14 cellular contexts compared by ENCODE assay signal in the genomic region with DNA sequence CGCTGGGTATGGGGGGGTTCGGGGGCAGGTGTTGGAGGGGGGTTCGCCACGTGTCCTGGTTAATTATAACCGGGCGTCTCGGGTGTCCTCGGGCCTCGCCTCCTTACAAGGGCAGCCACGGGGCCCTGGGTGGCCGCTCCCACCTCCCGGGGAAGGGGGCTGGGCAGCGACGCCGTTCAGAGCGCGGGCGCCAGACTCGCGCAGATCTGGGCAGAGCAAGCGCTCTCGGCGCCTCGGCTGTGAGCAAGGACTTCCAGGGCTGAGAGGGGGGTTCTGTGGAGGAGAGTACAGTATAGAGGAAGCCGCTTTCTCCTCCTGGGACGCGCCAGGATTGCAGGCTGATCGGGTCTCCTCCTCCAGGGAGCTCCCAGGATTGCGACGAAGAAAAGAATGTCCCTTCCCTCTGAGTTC. TPM values are rescaled to one million over a fixed set of nuclear protein-coding genes. Genes with fewer than 3 reads are reported as not detected.
DNase-seq lines count a peak whose midpoint lies in the region; ATAC-seq and TF ChIP-seq lines count a peak whose summit lies in the region.
"Had no signal": no experiment of that assay in that cellular context is flagged by ENCODE, and none has a peak within 500 bp of the region (broad histone marks: within the 10 kb centered on the region; RNA-seq: fewer than 3 reads in every experiment).

No MANE protein-coding gene starts in this region.

- H3K9me3 Mint-ChIP-seq in CD8-positive, alpha-beta memory T cell, result no peaks in the 10 kb centered on the region
- H3K9me3 Mint-ChIP-seq: central memory CD8-positive, alpha-beta T cell; T-helper 1 cell treated with Interleukin-12 subunit alpha and Interleukin-12 subunit beta and Interleukin-4 antibody, amounts not matched to agents 30 μg/mL and 1 μg/mL, for 36 hours had no signal

- no peak overlapping the region for H2BK12ac ChIP-seq in neuronal stem cell (ENCODE audit: low read length)

- H4K20me1 ChIP-seq in BLaER1 treated with 17β-estradiol and CSF1 and Interleukin-3, amounts not matched to agents 10 nM and 100 nM, result peaks cover 0 to 6% (median 0%) of the 10 kb centered on the region in 11 experiments; a peak in 1 of 22 replicates

- peaks cover 13 to 47% (median 38%) of the 10 kb centered on the region in 10 experiments; a peak in 19 of 20 replicates for H3K4me1 ChIP-seq in BLaER1 treated with 17β-estradiol and CSF1 and Interleukin-3, amounts not matched to agents 10 nM and 100 nM
- H3K4me1 ChIP-seq in SJCRH30, result peaks cover 21% of the 10 kb centered on the region
- H3K4me1 ChIP-seq in heart left ventricle, result peaks cover 0 to 26% (median 10%) of the 10 kb centered on the region in 12 donors
- H3K4me1 ChIP-seq in neuronal stem cell (ENCODE audit: control insufficient read depth in 2 of 2, insufficient read depth in 1 of 2, low read depth in 1 of 2, low read length in 2 of 2), result peaks cover 13 to 14% of the 10 kb centered on the region in 2 donors
- no peaks in the 10 kb centered on the region for H3K4me1 ChIP-seq in CD8-positive, alpha-beta memory T cell (ENCODE audit: insufficient read depth, low read length)

- no peak overlapping the region for H3K4ac ChIP-seq in neuronal stem cell (ENCODE audit: low read length)

- peak overlapping the region; percentile 93 for H3K18ac ChIP-seq in neuronal stem cell (ENCODE audit: low read length)

- 1 to 4% (median 2%) methylated on average over 13 to 30 of the region's 30 CpGs for WGBS in heart left ventricle, 4 donors
- no CpG with 5 or more reads among the region's 30 CpGs for WGBS in neuronal stem cell (ENCODE audit: extremely low coverage in 2 of 2, insufficient read length in 2 of 2, insufficient replicate concordance in 1 of 2), 2 donors

- intact Hi-C loops in heart left ventricle (cut with DNase I), result loop anchor here in 1 of 10 donors (5.0 kb wide), 1 partner anchor 71 kb away; a partner anchor contains a TSS

- H3K4me2 ChIP-seq in BLaER1 treated with 17β-estradiol and CSF1 and Interleukin-3, amounts not matched to agents 10 nM and 100 nM, result peak overlapping the region; percentile 52 to 95 (median 83)
- peak overlapping the region; percentile 78 for H3K4me2 ChIP-seq in neuronal stem cell (ENCODE audit: insufficient read depth, low read length, poor library complexity, severe bottlenecking)

- no peak overlapping the region for H2BK120ac ChIP-seq in neuronal stem cell (ENCODE audit: low read depth, low read length)

- no peak for TF ChIP-seq CTCF in heart left ventricle (IDR thresholded peaks at IDR 0.05)

- peak overlapping the region; percentile 62 for H2BK15ac ChIP-seq in neuronal stem cell (ENCODE audit: low read length)

- no peak overlapping the region for H2AK5ac ChIP-seq in neuronal stem cell (ENCODE audit: low read depth, low read length)

- H4K91ac ChIP-seq in neuronal stem cell (ENCODE audit: low read depth, low read length, poor library complexity), result no peak overlapping the region

- H2BK5ac ChIP-seq in neuronal stem cell (ENCODE audit: low read length), result no peak overlapping the region

- CTCF ChIA-PET in CD8-positive, alpha-beta memory T cell (lab: Charles Lee), result no interaction called here

- POLR2A ChIA-PET in CD8-positive, alpha-beta memory T cell (lab: Charles Lee), result no interaction called here

- peak overlapping the region in 10 of 11 experiments; percentile 21 to 66 (median 54); a peak in 15 of 22 replicates for H3K9ac ChIP-seq in BLaER1 treated with 17β-estradiol and CSF1 and Interleukin-3, amounts not matched to agents 10 nM and 100 nM
- H3K9ac ChIP-seq in neuronal stem cell (ENCODE audit: low read depth, low read length, poor library complexity), result no peak overlapping the region

- no peaks in the 10 kb centered on the region for H3K79me1 ChIP-seq in neuronal stem cell (ENCODE audit: low read depth, low read length)

- peaks cover 0 to 2% (median 0%) of the 10 kb centered on the region in 3 donors for H3K4me1 Mint-ChIP-seq in CD8-positive, alpha-beta memory T cell
- H3K4me1 Mint-ChIP-seq: IgD-negative memory B cell had no signal

- H3K9me3 ChIP-seq in BLaER1 treated with 17β-estradiol and CSF1 and Interleukin-3, amounts not matched to agents 10 nM and 100 nM (replicated peaks in 1 of 11), result no peaks in the 10 kb centered on the region
- H3K9me3 ChIP-seq in SJCRH30 (replicated peaks), result no peaks in the 10 kb centered on the region
- H3K9me3 ChIP-seq in heart left ventricle, result no peaks in the 10 kb centered on the region
- H3K9me3 ChIP-seq in neuronal stem cell (replicated peaks in 1 of 2; ENCODE audit: control insufficient read depth in 2 of 2, insufficient read depth in 1 of 2, low read depth in 1 of 2, low read length in 2 of 2), result no peaks in the 10 kb centered on the region
- H3K9me3 ChIP-seq in CD8-positive, alpha-beta memory T cell (ENCODE audit: low read length), result no peaks in the 10 kb centered on the region

- DNase-seq in SJCRH30 (peak; percentile 53 to 57), heart left ventricle (peak; percentile 74 to 92 (median 84)), neuronal stem cell (ENCODE audit: low spot score) (no peak), mesenteric fat pad (ENCODE audit: low spot score) (no peak), RPMI8226 (no peak)
- DNase-seq in NK-92 treated with Interleukin-12 subunit alpha and Interleukin-12 subunit beta, amount 100 ng/mL, for 24 hours (lab: John Stamatoyannopoulos, UW), result no peak
- no peak for DNase-seq in CD8-positive, alpha-beta memory T cell
- DNase-seq: NCI-H510A; stimulated activated CD8-positive, alpha-beta memory T cell treated with anti-CD3 and anti-CD28 coated beads, Interleukin-4, amount 100 ng/mL, for 48 hours had no signal

- no peak overlapping the region for H3K4me3 Mint-ChIP-seq in CD8-positive, alpha-beta memory T cell
- H3K4me3 Mint-ChIP-seq: central memory CD8-positive, alpha-beta T cell; IgD-negative memory B cell; T-helper 1 cell treated with Interleukin-12 subunit alpha and Interleukin-12 subunit beta and Interleukin-4 antibody, amounts not matched to agents 30 μg/mL and 1 μg/mL, for 36 hours had no signal

- no peaks in the 10 kb centered on the region for H3K36me3 Mint-ChIP-seq in CD8-positive, alpha-beta memory T cell

- peak overlapping the region; percentile 6 to 59 (median 32); a peak in 10 of 20 replicates for H3K4me3 ChIP-seq in BLaER1 treated with 17β-estradiol and CSF1 and Interleukin-3, amounts not matched to agents 10 nM and 100 nM
- peak overlapping the region; percentile 34 for H3K4me3 ChIP-seq in SJCRH30
- peak overlapping the region in 11 of 12 donors; percentile 5 to 81 (median 59) for H3K4me3 ChIP-seq in heart left ventricle
- H3K4me3 ChIP-seq in neuronal stem cell (ENCODE audit: low read length in 2 of 2), result peak overlapping the region in 1 of 2 donors; percentile 47
- no peak overlapping the region for H3K4me3 ChIP-seq in CD8-positive, alpha-beta memory T cell (ENCODE audit: low read length)

- no peak overlapping the region for H4K8ac ChIP-seq in neuronal stem cell (ENCODE audit: low read depth, low read length)

- no peak overlapping the region for H3K14ac ChIP-seq in neuronal stem cell (ENCODE audit: low read length)

- ATAC-seq in heart left ventricle, result peak; percentile 71 to 74 (median 72)

- H3K36me3 ChIP-seq in BLaER1 treated with 17β-estradiol and CSF1 and Interleukin-3, amounts not matched to agents 10 nM and 100 nM, result no peaks in the 10 kb centered on the region
- no peaks in the 10 kb centered on the region for H3K36me3 ChIP-seq in SJCRH30
- H3K36me3 ChIP-seq in heart left ventricle, result peaks cover 0 to 8% (median 3%) of the 10 kb centered on the region in 9 donors
- no peaks in the 10 kb centered on the region for H3K36me3 ChIP-seq in neuronal stem cell (replicated peaks in 1 of 2; ENCODE audit: control insufficient read depth in 2 of 2, insufficient read depth in 2 of 2, low read length in 2 of 2)
- H3K36me3 ChIP-seq in CD8-positive, alpha-beta memory T cell (ENCODE audit: insufficient read depth, low read length), result no peaks in the 10 kb centered on the region

- peak overlapping the region; percentile 78 for H2AFZ ChIP-seq in neuronal stem cell (ENCODE audit: low read length)

- TF ChIP-seq POLR2A in heart left ventricle (IDR thresholded peaks at IDR 0.05), result peak; percentile 53 to 70

- no peak overlapping the region for H3K27ac Mint-ChIP-seq in CD8-positive, alpha-beta memory T cell
- H3K27ac Mint-ChIP-seq: IgD-negative memory B cell; T-helper 1 cell treated with Interleukin-12 subunit alpha and Interleukin-12 subunit beta and Interleukin-4 antibody, amounts not matched to agents 30 μg/mL and 1 μg/mL, for 36 hours had no signal

- H3K27me3 ChIP-seq in BLaER1 treated with 17β-estradiol and CSF1 and Interleukin-3, amounts not matched to agents 10 nM and 100 nM, result peaks cover 0 to 18% (median 0%) of the 10 kb centered on the region in 11 experiments; a peak in 4 of 22 replicates
- H3K27me3 ChIP-seq in SJCRH30 (peaks cover 6% of the 10 kb centered on the region), heart left ventricle (peaks cover 0 to 27% (median 14%) of the 10 kb centered on the region in 9 donors), neuronal stem cell (ENCODE audit: control insufficient read depth in 3 of 3, insufficient read depth in 3 of 3, low read depth in 1 of 3, low read length in 3 of 3) (peaks cover 0 to 31% (median 17%) of the 10 kb centered on the region in 3 experiments)
- peaks cover 16% of the 10 kb centered on the region for H3K27me3 ChIP-seq in CD8-positive, alpha-beta memory T cell (ENCODE audit: insufficient read depth, low read length, poor library complexity, severe bottlenecking)

- H3K23ac ChIP-seq in neuronal stem cell (ENCODE audit: low read depth, low read length, poor library complexity), result no peak overlapping the region

- H3K27ac ChIP-seq in BLaER1 treated with 17β-estradiol and CSF1 and Interleukin-3, amounts not matched to agents 10 nM and 100 nM, result peak overlapping the region in 1 of 11 experiments; percentile 34; a peak in 1 of 22 replicates
- H3K27ac ChIP-seq in SJCRH30 (no peak overlapping the region), heart left ventricle (peak overlapping the region; percentile 81 to 100 (median 96)), neuronal stem cell (replicated peaks; ENCODE audit: low read length) (no peak overlapping the region)
- H3K27ac ChIP-seq in CD8-positive, alpha-beta memory T cell (ENCODE audit: low read depth, low read length), result no peak overlapping the region

- peaks cover 17 to 30% of the 10 kb centered on the region in 2 donors for H3K27me3 Mint-ChIP-seq in CD8-positive, alpha-beta memory T cell

RNA-seq across cellular contexts. Expression of a gene that starts 1.0 kb away (rescaled TPM):
- total RNA-seq in SJCRH30 (2014; rRNA removed; shearing (Covaris generic)), result 3.9 and 4.6 TPM in 2 replicates
- over 10,000 TPM in 1 of 9 donors, 1,000 to 10,000 TPM in 8; 1,947 to 11,128 (median 3,786) TPM for total RNA-seq in heart left ventricle
- 1,000 to 10,000 TPM; 1,885 to 6,019 TPM for polyA plus RNA-seq in heart left ventricle
- polyA plus RNA-seq in neuronal stem cell (2013, experiment 1 of 2), result not detected
- polyA plus RNA-seq in neuronal stem cell (2013, experiment 2 of 2), result not detected
- not detected for total RNA-seq in mesenteric fat pad
- not detected for total RNA-seq in CD8-positive, alpha-beta memory T cell
- polyA plus RNA-seq in CD8-positive, alpha-beta memory T cell, result 0.13 TPM
- total RNA-seq: renal cortical epithelial cell had no signal
- polyA plus RNA-seq: IgD-negative memory B cell had no signal

RNA-seq across cellular contexts. Expression of a gene that starts 16.9 kb away (rescaled TPM):
- total RNA-seq in SJCRH30 (2014; rRNA removed; shearing (Covaris generic)), result not detected in 2 replicates
- total RNA-seq in heart left ventricle, result under 1 TPM in 4 of 9 donors, not detected in 5; 0.12 to 0.69 (median 0.30) TPM
- polyA plus RNA-seq in heart left ventricle, result under 1 TPM in 1 of 2 donors, not detected in 1; 0.32 TPM
- 0.11 TPM for polyA plus RNA-seq in neuronal stem cell (2013, experiment 1 of 2)
- 0.11 TPM for polyA plus RNA-seq in neuronal stem cell (2013, experiment 2 of 2)
- not detected for total RNA-seq in mesenteric fat pad
- not detected for total RNA-seq in CD8-positive, alpha-beta memory T cell
- not detected for polyA plus RNA-seq in CD8-positive, alpha-beta memory T cell
- polyA plus RNA-seq: IgD-negative memory B cell had no signal

RNA-seq across cellular contexts. Expression of a gene that starts 46.7 kb away (rescaled TPM):
- 24.2 and 27.7 TPM in 2 replicates for total RNA-seq in SJCRH30 (2014; rRNA removed; shearing (Covaris generic))
- 10 to 100 TPM in 8 of 9 donors, 1 to 10 TPM in 1; 9.8 to 24.1 (median 13.9) TPM for total RNA-seq in heart left ventricle
- 1 to 10 TPM; 5.8 to 8.4 TPM for polyA plus RNA-seq in heart left ventricle
- polyA plus RNA-seq in neuronal stem cell (2013, experiment 1 of 2), result 68.8 TPM
- 73.1 TPM for polyA plus RNA-seq in neuronal stem cell (2013, experiment 2 of 2)
- 12.3 TPM for total RNA-seq in mesenteric fat pad
- total RNA-seq in CD8-positive, alpha-beta memory T cell, result 10 to 100 TPM; 22.0 to 23.9 TPM
- polyA plus RNA-seq in CD8-positive, alpha-beta memory T cell, result 7.8 TPM

Comparison
In these comparisons a context has a peak if more than half of its experiments do, and no peak if none do; other contexts are left out.
1. H3K27ac ChIP-seq: peak in heart left ventricle (12 of 12); none in SJCRH30 (single experiment), neuronal stem cell (single experiment) and CD8-positive, alpha-beta memory T cell (single experiment).
2. DNase-seq: peak in SJCRH30 (2 of 2) and heart left ventricle (5 of 5); none in neuronal stem cell (single experiment), NK-92 treated with Interleukin-12 subunit alpha and Interleukin-12 subunit beta, amount 100 ng/mL, for 24 hours (single experiment), mesenteric fat pad (single experiment), CD8-positive, alpha-beta memory T cell (0 of 5) and RPMI8226 (single experiment).
3. RNA of a gene that starts 1.0 kb away (total RNA-seq): 1,947 to 11,128 TPM in heart left ventricle; 3.9 to 4.6 TPM in SJCRH30, not detected in mesenteric fat pad (single experiment) and not detected in CD8-positive, alpha-beta memory T cell; every median in the first group is over 100 times any median in the second.